ENCODE assay signal across 1 cellular context in genomic region chr20:64182146-64182865, GRCh38.
TF ChIP-seq lines count a peak whose summit lies in the region.

No MANE protein-coding gene starts in this region.

TF ChIP-seq in H1, 55 proteins besides CTCF, POLR2A, EP300 and RAD21 (continued from another document):
- no peak for TF ChIP-seq CEBPB (IDR thresholded peaks at IDR 0.05; ENCODE audit: low read depth, low read length)
TF ChIP-seq in H1: peak in this region for 0.
